ENCODE assay signal across 22 cellular contexts in the genomic region with DNA sequence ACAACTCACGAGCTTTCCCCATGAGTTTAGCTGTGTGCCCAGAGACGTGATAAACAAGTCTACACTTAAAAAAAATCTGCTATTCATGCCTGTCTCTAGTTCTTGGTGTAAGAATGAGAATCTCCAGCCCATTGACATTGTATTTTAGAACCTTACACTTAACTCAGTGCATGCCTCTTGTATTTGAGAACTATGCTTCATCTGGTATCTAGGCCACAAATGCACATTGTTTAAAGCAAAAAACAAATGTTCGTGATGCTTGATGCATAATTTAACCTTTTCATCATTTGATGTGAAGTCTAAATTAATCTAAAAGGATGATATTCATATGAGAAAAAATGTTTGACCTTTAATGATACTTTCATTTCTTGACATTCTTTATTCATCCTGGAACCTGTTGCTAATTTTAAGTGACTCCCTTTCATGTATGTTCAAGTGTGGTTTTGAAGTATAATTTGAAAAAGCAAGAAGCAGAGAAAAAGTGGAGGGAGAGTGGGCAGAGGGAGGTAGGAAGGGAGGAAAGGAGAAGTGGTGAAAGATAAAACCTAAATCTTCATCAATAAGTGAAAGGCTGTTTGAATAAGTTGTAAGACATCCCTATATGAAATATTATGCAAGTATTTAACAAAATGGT.
DNase-seq lines count a peak whose midpoint lies in the region; ATAC-seq and FAIRE-seq lines count a peak whose summit lies in the region.
"Had no signal": no experiment of that assay in that cellular context is flagged by ENCODE, and none has a peak within 500 bp of the region (broad histone marks: within the 10 kb centered on the region; RNA-seq: fewer than 3 reads in every experiment).

No MANE protein-coding gene starts in this region.

- H3K27ac Mint-ChIP-seq in activated naive CD4-positive, alpha-beta T cell treated with anti-CD3 and anti-CD28 coated beads for 36 hours = peak overlapping the region; percentile 93
- H3K27ac Mint-ChIP-seq in activated naive CD8-positive, alpha-beta T cell treated with anti-CD3 and anti-CD28 coated beads for 36 hours = peak overlapping the region; percentile 73

- peak; percentile 37 for FAIRE-seq in urothelium cell line (lab: Jason Lieb, UNC)
- FAIRE-seq: D721Med had no signal

- DNase-seq in activated CD4-positive, CD25-positive, alpha-beta regulatory T cell (lab: John Stamatoyannopoulos, UW) = no peak
- no peak for DNase-seq in activated naive CD4-positive, alpha-beta T cell treated with anti-CD3 and anti-CD28 coated beads for 36 hours
- no peak for DNase-seq in activated naive CD4-positive, alpha-beta T cell (lab: John Stamatoyannopoulos, UW)
- no peak for DNase-seq in activated naive CD8-positive, alpha-beta T cell treated with anti-CD3 and anti-CD28 coated beads for 36 hours
- no peak for DNase-seq in urothelium cell line (ENCODE audit: low spot score)
- DNase-seq in AML-193 (lab: John Stamatoyannopoulos, UW) = no peak
- DNase-seq: DMS53, GDM1, IMR-90, NCI-H1092 treated with DMSO at 0.1 percent for 48 hours, NCI-H1436 treated with DMSO at 0.1 percent for 48 hours, NCI-H1930, NCI-H2227 treated with DMSO at 0.1 percent for 48 hours, NCI-H510A, NCI-H748 treated with DMSO at 0.1 percent for 48 hours, PC-9, RPMI8226, SHP77 had no signal

- peaks cover 51% of the 10 kb centered on the region for H3K4me1 Mint-ChIP-seq in activated naive CD4-positive, alpha-beta T cell treated with anti-CD3 and anti-CD28 coated beads for 36 hours (ENCODE audit: low read depth)
- H3K4me1 Mint-ChIP-seq in activated naive CD8-positive, alpha-beta T cell treated with anti-CD3 and anti-CD28 coated beads for 36 hours = peaks cover 36% of the 10 kb centered on the region
- H3K4me1 Mint-ChIP-seq: CD14-positive monocyte had no signal

- H3K27me3 Mint-ChIP-seq in activated naive CD4-positive, alpha-beta T cell treated with anti-CD3 and anti-CD28 coated beads for 36 hours (ENCODE audit: low read depth) = peaks cover 2% of the 10 kb centered on the region
- H3K27me3 Mint-ChIP-seq in activated naive CD8-positive, alpha-beta T cell treated with anti-CD3 and anti-CD28 coated beads for 36 hours = peaks cover 16% of the 10 kb centered on the region

- CTCF ChIA-PET in activated naive CD4-positive, alpha-beta T cell treated with anti-CD3 and anti-CD28 coated beads for 36 hours (lab: Charles Lee) = no interaction called here

- intact Hi-C loops in activated naive CD4-positive, alpha-beta T cell treated with anti-CD3 and anti-CD28 coated beads for 36 hours (cut with micrococcal nuclease) = loop anchor here (2.0 to 10.0 kb wide), 4 partner anchors 26 to 323 kb away; partner anchors contain the start of genes DOK5 and PFDN4

- no peaks in the 10 kb centered on the region for H3K9me3 Mint-ChIP-seq in activated naive CD4-positive, alpha-beta T cell treated with anti-CD3 and anti-CD28 coated beads for 36 hours
- H3K9me3 Mint-ChIP-seq in activated naive CD8-positive, alpha-beta T cell treated with anti-CD3 and anti-CD28 coated beads for 36 hours = no peaks in the 10 kb centered on the region

- peaks cover 5% of the 10 kb centered on the region for H3K36me3 Mint-ChIP-seq in activated naive CD4-positive, alpha-beta T cell treated with anti-CD3 and anti-CD28 coated beads for 36 hours (ENCODE audit: low read depth)
- H3K36me3 Mint-ChIP-seq in activated naive CD8-positive, alpha-beta T cell treated with anti-CD3 and anti-CD28 coated beads for 36 hours = peaks cover under 1% of the 10 kb centered on the region
- H3K36me3 Mint-ChIP-seq: CD14-positive monocyte had no signal

- peak overlapping the region; percentile 31 for H3K4me3 Mint-ChIP-seq in activated naive CD4-positive, alpha-beta T cell treated with anti-CD3 and anti-CD28 coated beads for 36 hours
- H3K4me3 Mint-ChIP-seq in activated naive CD8-positive, alpha-beta T cell treated with anti-CD3 and anti-CD28 coated beads for 36 hours = no peak overlapping the region
- H3K4me3 Mint-ChIP-seq: CD14-positive monocyte had no signal

- ATAC-seq in activated CD4-positive, CD25-positive, alpha-beta regulatory T cell treated with anti-CD3 and anti-CD28 coated beads, Interleukin-2, amount 50 U/mL, for 24 hours = peak; percentile 33 to 47
- no peak for ATAC-seq in GM21515 (IDR thresholded peaks at IDR 0.05; ENCODE audit: unreplicated experiment)
